ENCODE assay signal across 22 cellular contexts in genomic region chr10:86751477-86751876, GRCh38.
"Had no signal": no experiment of that assay in that cellular context is flagged by ENCODE, and none has a peak within 500 bp of the region (broad histone marks: within the 10 kb centered on the region; RNA-seq: fewer than 3 reads in every experiment).

No MANE protein-coding gene starts in this region.

- H3K4me3 ChIP-seq: colonic mucosa, esophagus squamous epithelium, gastrocnemius medialis, heart left ventricle, hepatocyte, left lung, lower lobe of right lung had no signal

- H3K27me3 ChIP-seq: colonic mucosa, gastrocnemius medialis, hepatocyte had no signal

- H3K9me3 ChIP-seq: colonic mucosa, esophagus squamous epithelium, gastrocnemius medialis, heart left ventricle, left lung, lower lobe of right lung had no signal

- H3K4me2 ChIP-seq: hepatocyte had no signal

- FAIRE-seq: endometrium, islet of Langerhans, keratinocyte had no signal

- DNase-seq: colonic mucosa; cortex of kidney; effector CD8-positive, alpha-beta T cell; effector memory CD8-positive, alpha-beta T cell; erythroblast; esophagus squamous epithelium; foreskin fibroblast; foreskin melanocyte; gastrocnemius medialis; heart left ventricle; left cardiac atrium; left lung; left ventricle myocardium superior; lower lobe of right lung; mesendoderm; midbrain had no signal

- H3K27ac ChIP-seq: epithelial cell of prostate, esophagus squamous epithelium, hepatocyte, left lung, lower lobe of right lung had no signal

- H3K36me3 ChIP-seq: colonic mucosa, esophagus squamous epithelium, gastrocnemius medialis, heart left ventricle, left lung, lower lobe of right lung had no signal

- H2AFZ ChIP-seq: hepatocyte had no signal

- ATAC-seq: effector memory CD8-positive, alpha-beta T cell; esophagus mucosa; gastrocnemius medialis; heart left ventricle; left cardiac atrium; left lung; left ventricle myocardium superior; lower lobe of right lung had no signal
